In genomic region chr7:128215739-128216138, GRCh38 we compare ENCODE assay signal across 1 cellular context.
A peak's percentile ranks its signal among the peaks of the same experiment; 100 is the strongest.
TF ChIP-seq lines count a peak whose summit lies in the region.

No MANE protein-coding gene starts in this region.

TF ChIP-seq in SK-N-SH, 30 proteins besides CTCF, POLR2A, EP300 and RAD21 (continued from another document):
- TF ChIP-seq FOSL2 (IDR thresholded peaks at IDR 0.05; ENCODE audit: borderline replicate concordance, low read depth) = no peak
- TF ChIP-seq PBX3 (IDR thresholded peaks at IDR 0.05) = peak; percentile 35
- TF ChIP-seq NFIC (IDR thresholded peaks at IDR 0.05; ENCODE audit: borderline replicate concordance) = peak; percentile 96
- peak; percentile 73 for TF ChIP-seq TCF12 (IDR thresholded peaks at IDR 0.05)
